Comparison of ENCODE assay signal across 20 cellular contexts in the genomic region with DNA sequence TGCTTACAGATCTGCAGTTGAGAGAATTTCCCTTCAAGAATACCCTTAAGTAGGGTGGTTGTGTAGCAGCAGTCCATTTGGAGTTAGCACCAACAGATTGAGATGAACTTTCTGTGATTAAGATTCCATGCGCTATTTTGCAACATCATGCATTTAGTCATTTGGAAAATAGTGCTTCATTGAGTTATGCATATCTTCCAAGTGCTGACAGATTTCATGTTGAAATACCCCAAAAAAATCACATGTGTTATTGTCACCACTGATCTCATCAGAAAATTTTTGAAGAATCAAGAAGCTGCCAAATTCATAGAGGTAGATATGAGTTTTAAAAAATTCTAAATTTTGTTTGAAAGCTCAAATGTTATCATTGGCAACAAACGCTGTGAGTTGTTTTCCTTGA.
"Had no signal": no experiment of that assay in that cellular context is flagged by ENCODE, and none has a peak within 500 bp of the region (broad histone marks: within the 10 kb centered on the region; RNA-seq: fewer than 3 reads in every experiment).

No MANE protein-coding gene starts in this region.

- H3K79me2 ChIP-seq: hepatocyte had no signal

- H3K36me3 ChIP-seq: adrenal gland, left lung, tibial nerve, uterus had no signal

- H3K27ac ChIP-seq: adrenal gland, hepatocyte, left lung, skin epidermis, tibial nerve, uterus had no signal

- H3K4me2 ChIP-seq: hepatocyte had no signal

- H2AFZ ChIP-seq: hepatocyte had no signal

- H3K4me1 ChIP-seq: adrenal gland, tibial nerve, uterus had no signal

- ATAC-seq: activated T-cell treated with anti-CD3 and anti-CD28 coated beads, Interleukin-2, amount 50 U/mL, for 4 hours; left lung; stimulated activated naive B cell treated with anti-CD40 and anti-IgM and Interleukin-4, amounts not matched to agents 10 μg/mL and 1 μg/mL and 100 μg/mL, for 72 hours had no signal

- H3K27me3 ChIP-seq: adrenal gland, hepatocyte, left lung, tibial nerve, uterus had no signal

- H3K4me3 ChIP-seq: adrenal gland, hepatocyte, left lung, skin epidermis, tibial nerve, uterus had no signal

- DNase-seq: activated CD4-positive, alpha-beta memory T cell treated with anti-CD3 and anti-CD28 coated beads, Interleukin-2, amount 10 ng/mL, durations not matched to agents 7 days and 5 days; activated CD4-positive, alpha-beta T cell treated with anti-CD3 and anti-CD28 coated beads for 4 hours; activated effector memory CD4-positive, alpha-beta T cell treated with Interleukin-2 at 50 U/mL for 16 hours; activated naive CD4-positive, alpha-beta T cell treated with anti-CD3 and anti-CD28 coated beads, Interleukin-2, amount 50 U/mL, for 16 hours; activated T-cell treated with anti-CD3 and anti-CD28 coated beads, Interleukin-2, amount 50 U/mL, for 4 hours; adrenal gland; central memory CD4-positive, alpha-beta T cell; effector CD8-positive, alpha-beta T cell; left lung; mammary epithelial cell; naive B cell; retina; stimulated activated CD4-positive, alpha-beta T cell treated with anti-CD3 and anti-CD28 coated beads, Interleukin-15, amount 100 ng/mL, for 24 hours; stimulated activated CD4-positive, alpha-beta T cell treated with anti-CD3 and anti-CD28 coated beads, Interleukin-4, amount 100 ng/mL, for 1 hour; stimulated activated naive B cell treated with anti-CD40 and anti-IgM and Interleukin-4, amounts not matched to agents 10 μg/mL and 1 μg/mL and 100 μg/mL, for 72 hours; substantia nigra; uterus had no signal

- H3K9me3 ChIP-seq: adrenal gland, left lung, tibial nerve, uterus had no signal
